Comparison of ENCODE assay signal across 1 cellular context in the genomic region with DNA sequence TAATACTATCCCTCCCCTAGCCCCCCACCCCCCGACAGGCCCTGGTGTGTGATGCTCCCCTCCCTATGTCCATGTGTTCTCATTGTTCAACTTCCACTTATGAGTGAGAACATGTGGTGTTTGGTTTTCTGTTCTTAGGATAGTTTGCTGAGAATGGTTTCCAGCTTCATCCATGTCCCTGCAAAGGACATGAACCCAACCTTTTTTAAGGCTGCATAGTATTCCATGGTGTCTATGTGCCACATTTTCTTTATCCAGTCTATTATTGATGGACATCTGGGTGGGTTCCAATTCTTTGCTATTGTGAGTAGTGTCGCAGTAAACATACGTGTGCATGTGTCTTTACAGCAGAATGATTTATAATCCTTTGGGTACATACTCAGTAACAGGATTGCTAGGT. TPM values are rescaled to one million over a fixed set of nuclear protein-coding genes. Genes with fewer than 3 reads are reported as not detected.
"Had no signal": no experiment of that assay in that cellular context is flagged by ENCODE, and none has a peak within 500 bp of the region (broad histone marks: within the 10 kb centered on the region; RNA-seq: fewer than 3 reads in every experiment).

No MANE protein-coding gene starts in this region.

RNA-seq across cellular contexts. Expression of a gene that starts 40.2 kb away (rescaled TPM):
- polyA plus RNA-seq: naive thymus-derived CD4-positive, alpha-beta T cell had no signal
